1 cellular context compared by ENCODE assay signal in the genomic region with DNA sequence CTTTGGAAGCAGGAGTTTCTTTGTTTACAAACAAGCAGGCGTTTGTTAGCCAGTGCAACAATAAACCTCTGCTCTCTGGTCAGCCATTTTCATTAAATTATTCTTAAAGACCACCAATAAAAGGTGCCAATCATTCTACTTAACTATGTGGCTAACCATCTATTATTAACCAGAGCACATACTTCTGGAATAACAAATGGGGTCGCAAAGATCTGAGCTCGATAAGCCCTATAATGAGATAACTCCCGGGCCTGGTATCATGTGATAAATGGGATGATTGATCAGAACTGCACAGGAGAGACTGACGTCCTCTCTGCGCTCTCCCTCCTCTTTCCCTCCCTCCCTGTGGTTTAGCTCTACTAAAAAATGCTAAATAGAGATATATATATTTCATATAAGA.
TF ChIP-seq lines count a peak whose summit lies in the region.

No MANE protein-coding gene starts in this region.

TF ChIP-seq in SK-N-SH, 30 proteins besides CTCF, POLR2A, EP300 and RAD21 (continued from another document):
- TF ChIP-seq, protein P1, sequence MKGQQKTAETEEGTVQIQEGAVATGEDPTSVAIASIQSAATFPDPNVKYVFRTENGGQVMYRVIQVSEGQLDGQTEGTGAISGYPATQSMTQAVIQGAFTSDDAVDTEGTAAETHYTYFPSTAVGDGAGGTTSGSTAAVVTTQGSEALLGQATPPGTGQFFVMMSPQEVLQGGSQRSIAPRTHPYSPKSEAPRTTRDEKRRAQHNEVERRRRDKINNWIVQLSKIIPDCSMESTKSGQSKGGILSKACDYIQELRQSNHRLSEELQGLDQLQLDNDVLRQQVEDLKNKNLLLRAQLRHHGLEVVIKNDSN (IDR thresholded peaks at IDR 0.05; ENCODE audit: borderline replicate concordance, low read depth) = no peak
- TF ChIP-seq, protein P2, sequence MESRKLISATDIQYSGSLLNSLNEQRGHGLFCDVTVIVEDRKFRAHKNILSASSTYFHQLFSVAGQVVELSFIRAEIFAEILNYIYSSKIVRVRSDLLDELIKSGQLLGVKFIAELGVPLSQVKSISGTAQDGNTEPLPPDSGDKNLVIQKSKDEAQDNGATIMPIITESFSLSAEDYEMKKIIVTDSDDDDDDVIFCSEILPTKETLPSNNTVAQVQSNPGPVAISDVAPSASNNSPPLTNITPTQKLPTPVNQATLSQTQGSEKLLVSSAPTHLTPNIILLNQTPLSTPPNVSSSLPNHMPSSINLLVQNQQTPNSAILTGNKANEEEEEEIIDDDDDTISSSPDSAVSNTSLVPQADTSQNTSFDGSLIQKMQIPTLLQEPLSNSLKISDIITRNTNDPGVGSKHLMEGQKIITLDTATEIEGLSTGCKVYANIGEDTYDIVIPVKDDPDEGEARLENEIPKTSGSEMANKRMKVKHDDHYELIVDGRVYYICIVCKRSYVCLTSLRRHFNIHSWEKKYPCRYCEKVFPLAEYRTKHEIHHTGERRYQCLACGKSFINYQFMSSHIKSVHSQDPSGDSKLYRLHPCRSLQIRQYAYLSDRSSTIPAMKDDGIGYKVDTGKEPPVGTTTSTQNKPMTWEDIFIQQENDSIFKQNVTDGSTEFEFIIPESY (IDR thresholded peaks at IDR 0.05; ENCODE audit: borderline replicate concordance, low read depth) = no peak
- TF ChIP-seq CHD2 (IDR thresholded peaks at IDR 0.05; ENCODE audit: low read length, partially characterized antibody) (no peak), YY1 (IDR thresholded peaks at IDR 0.05; ENCODE audit: low read depth) (no peak), ELF1 (IDR thresholded peaks at IDR 0.05) (no peak), SIN3A (IDR thresholded peaks at IDR 0.05; ENCODE audit: borderline replicate concordance, low read depth, low read length) (no peak), FOSL2 (IDR thresholded peaks at IDR 0.05; ENCODE audit: borderline replicate concordance, low read depth) (no peak), RCOR1 (IDR thresholded peaks at IDR 0.05; ENCODE audit: low read length) (peak; percentile 71; the same call in 1 of the 2 replicates)
- TF ChIP-seq, protein P3, sequence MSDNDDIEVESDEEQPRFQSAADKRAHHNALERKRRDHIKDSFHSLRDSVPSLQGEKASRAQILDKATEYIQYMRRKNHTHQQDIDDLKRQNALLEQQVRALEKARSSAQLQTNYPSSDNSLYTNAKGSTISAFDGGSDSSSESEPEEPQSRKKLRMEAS (IDR thresholded peaks at IDR 0.05; ENCODE audit: low read depth) = no peak
